Comparison of ENCODE assay signal across 9 cellular contexts in the genomic region with DNA sequence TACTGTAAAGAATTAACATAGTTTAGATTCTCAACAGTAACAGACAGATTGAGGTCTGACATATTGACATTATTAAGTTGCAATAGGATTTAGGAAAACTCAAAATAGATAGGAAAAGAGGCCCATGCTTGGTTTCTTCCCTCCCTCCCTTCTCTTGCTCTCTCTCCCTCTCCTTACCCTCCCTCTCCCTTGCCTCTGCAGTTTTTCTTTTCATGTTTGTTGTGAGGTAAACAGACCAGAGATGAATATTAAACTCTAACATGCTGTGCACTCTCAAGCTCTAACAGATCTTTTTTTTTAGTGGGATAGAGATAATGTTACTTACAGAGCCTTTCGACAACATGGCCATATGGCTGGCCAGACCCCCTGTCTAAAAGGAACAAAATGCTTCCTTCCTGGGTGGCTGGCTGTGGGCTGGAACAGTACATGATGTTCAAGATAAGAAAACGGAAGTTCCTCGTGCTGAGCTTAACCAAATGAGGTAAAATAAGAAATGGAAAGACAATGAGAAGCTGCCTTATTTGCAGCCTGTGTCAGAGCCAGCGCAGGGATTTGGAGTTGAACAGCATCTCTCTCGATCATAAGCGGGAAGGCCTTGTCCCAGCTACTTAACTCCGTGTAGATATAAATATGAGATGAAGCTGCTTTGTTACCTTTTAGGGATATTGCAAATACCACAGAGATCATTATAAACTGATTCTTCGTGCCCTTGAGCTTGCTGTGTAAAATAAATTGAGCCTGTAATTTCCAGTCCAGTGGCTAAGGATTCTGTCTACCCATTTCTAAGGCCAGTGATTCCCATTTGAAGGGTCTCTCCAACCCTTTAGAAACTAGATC.
DNase-seq lines count a peak whose midpoint lies in the region; ATAC-seq lines count a peak whose summit lies in the region.
"Had no signal": no experiment of that assay in that cellular context is flagged by ENCODE, and none has a peak within 500 bp of the region (broad histone marks: within the 10 kb centered on the region; RNA-seq: fewer than 3 reads in every experiment).

No MANE protein-coding gene starts in this region.

- no peaks in the 10 kb centered on the region for H3K9me3 Mint-ChIP-seq in stimulated activated effector memory CD8-positive, alpha-beta T cell treated with anti-CD3 and anti-CD28 coated beads, Interleukin-12 subunit alpha, Interleukin-12 subunit beta, amount 100 ng/mL, for 72 hours

- peak overlapping the region; percentile 18 for H2BK120ac ChIP-seq in trophoblast cell (ENCODE audit: insufficient read depth, low read length, poor library complexity)

- no CpG with 5 or more reads among the region's 8 CpGs for WGBS in trophoblast cell (ENCODE audit: extremely low coverage, insufficient coverage, insufficient read length)

- H2BK5ac ChIP-seq in trophoblast cell (ENCODE audit: low read depth, low read length, poor library complexity) = peak overlapping the region; percentile 23

- no peak overlapping the region for H3K23ac ChIP-seq in trophoblast cell (ENCODE audit: low read length)

- H4K12ac ChIP-seq in trophoblast cell (ENCODE audit: low read depth, low read length) = no peak overlapping the region

- no peak overlapping the region for H3K27ac ChIP-seq in trophoblast cell (ENCODE audit: low read depth, low read length)

- no peak overlapping the region for H3K18ac ChIP-seq in trophoblast cell (ENCODE audit: low read length)

- peak overlapping the region; percentile 78 for H3K14ac ChIP-seq in trophoblast cell (ENCODE audit: low read length)

- peak overlapping the region; percentile 68 for H4K8ac ChIP-seq in trophoblast cell (ENCODE audit: low read depth, low read length)

- H3K36me3 ChIP-seq in trophoblast cell (ENCODE audit: control insufficient read depth in 1 of 2, insufficient read depth in 2 of 2, low read length in 2 of 2) = no peaks in the 10 kb centered on the region

- H3K4ac ChIP-seq in trophoblast cell (ENCODE audit: low read depth, low read length) = no peak overlapping the region

- no peaks in the 10 kb centered on the region for H3K36me3 Mint-ChIP-seq in stimulated activated effector memory CD8-positive, alpha-beta T cell treated with anti-CD3 and anti-CD28 coated beads, Interleukin-12 subunit alpha, Interleukin-12 subunit beta, amount 100 ng/mL, for 72 hours

- ATAC-seq in GM18520 (IDR thresholded peaks at IDR 0.05; ENCODE audit: unreplicated experiment) (no peak), GM21390 (IDR thresholded peaks at IDR 0.05; ENCODE audit: unreplicated experiment) (no peak)
- no peak for ATAC-seq in stimulated activated effector memory CD8-positive, alpha-beta T cell treated with anti-CD3 and anti-CD28 coated beads, Interleukin-12 subunit alpha, Interleukin-12 subunit beta, amount 100 ng/mL, for 72 hours

- peaks cover 0 to 2% of the 10 kb centered on the region in 2 experiments for H3K4me1 ChIP-seq in trophoblast cell (ENCODE audit: control insufficient read depth in 1 of 2, insufficient read depth in 2 of 2, low read length in 2 of 2)

- peak overlapping the region; percentile 75 for H2AFZ ChIP-seq in trophoblast cell (ENCODE audit: insufficient read depth, low read length, poor library complexity)

- H3K79me1 ChIP-seq in trophoblast cell (ENCODE audit: low read length) = peaks cover 8% of the 10 kb centered on the region

- H3K4me3 Mint-ChIP-seq in stimulated activated effector memory CD8-positive, alpha-beta T cell treated with anti-CD3 and anti-CD28 coated beads, Interleukin-12 subunit alpha, Interleukin-12 subunit beta, amount 100 ng/mL, for 72 hours = no peak overlapping the region

- peaks cover 11% of the 10 kb centered on the region for H3K4me1 Mint-ChIP-seq in stimulated activated effector memory CD8-positive, alpha-beta T cell treated with anti-CD3 and anti-CD28 coated beads, Interleukin-12 subunit alpha, Interleukin-12 subunit beta, amount 100 ng/mL, for 72 hours

- no peak overlapping the region for H3K9ac ChIP-seq in trophoblast cell (ENCODE audit: low read length)

- DNase-seq in GF-D8 (lab: John Stamatoyannopoulos, UW) = peak; percentile 97
- DNase-seq in OCI-M1 (lab: John Stamatoyannopoulos, UW) = peak; percentile 79
- DNase-seq in effector CD8-positive, alpha-beta T cell (lab: John Stamatoyannopoulos, UW) = peak; percentile 6
- DNase-seq in trophoblast cell = no peak
- no peak for DNase-seq in SHP77 (lab: John Stamatoyannopoulos, UW)
- no peak for DNase-seq in stimulated activated effector memory CD8-positive, alpha-beta T cell treated with anti-CD3 and anti-CD28 coated beads, Interleukin-12 subunit alpha, Interleukin-12 subunit beta, amount 100 ng/mL, for 72 hours (ENCODE audit: low spot score in 2 of 2)
- DNase-seq: dermis blood vessel endothelial cell had no signal

- H3K27ac Mint-ChIP-seq in stimulated activated effector memory CD8-positive, alpha-beta T cell treated with anti-CD3 and anti-CD28 coated beads, Interleukin-12 subunit alpha, Interleukin-12 subunit beta, amount 100 ng/mL, for 72 hours = no peak overlapping the region

- peak overlapping the region; percentile 81 for H4K91ac ChIP-seq in trophoblast cell (ENCODE audit: low read depth, low read length)

- no peak overlapping the region for H3K4me3 ChIP-seq in trophoblast cell (ENCODE audit: low read depth, low read length)

- H3K9me3 ChIP-seq in trophoblast cell (ENCODE audit: insufficient read depth, low read depth, low read length) = peaks cover 2% of the 10 kb centered on the region

- H2AK5ac ChIP-seq in trophoblast cell (ENCODE audit: low read length) = peak overlapping the region; percentile 98

- H2BK12ac ChIP-seq in trophoblast cell (ENCODE audit: low read length) = peak overlapping the region; percentile 87

- no peaks in the 10 kb centered on the region for H3K27me3 ChIP-seq in trophoblast cell (ENCODE audit: insufficient read depth, low read length)

- no peaks in the 10 kb centered on the region for H3K79me2 ChIP-seq in trophoblast cell (ENCODE audit: control insufficient read depth, insufficient read depth, low read length, poor library complexity)

- H3K4me2 ChIP-seq in trophoblast cell (ENCODE audit: low read length) = no peak overlapping the region

Comparison
In these comparisons a context has a peak if more than half of its experiments do, and no peak if none do; other contexts are left out.
1. DNase-seq: peak in GF-D8 (single experiment), OCI-M1 (single experiment) and effector CD8-positive, alpha-beta T cell (single experiment); none in trophoblast cell (0 of 2), SHP77 (0 of 2) and stimulated activated effector memory CD8-positive, alpha-beta T cell treated with anti-CD3 and anti-CD28 coated beads, Interleukin-12 subunit alpha, Interleukin-12 subunit beta, amount 100 ng/mL, for 72 hours (0 of 2).